In the genomic region with DNA sequence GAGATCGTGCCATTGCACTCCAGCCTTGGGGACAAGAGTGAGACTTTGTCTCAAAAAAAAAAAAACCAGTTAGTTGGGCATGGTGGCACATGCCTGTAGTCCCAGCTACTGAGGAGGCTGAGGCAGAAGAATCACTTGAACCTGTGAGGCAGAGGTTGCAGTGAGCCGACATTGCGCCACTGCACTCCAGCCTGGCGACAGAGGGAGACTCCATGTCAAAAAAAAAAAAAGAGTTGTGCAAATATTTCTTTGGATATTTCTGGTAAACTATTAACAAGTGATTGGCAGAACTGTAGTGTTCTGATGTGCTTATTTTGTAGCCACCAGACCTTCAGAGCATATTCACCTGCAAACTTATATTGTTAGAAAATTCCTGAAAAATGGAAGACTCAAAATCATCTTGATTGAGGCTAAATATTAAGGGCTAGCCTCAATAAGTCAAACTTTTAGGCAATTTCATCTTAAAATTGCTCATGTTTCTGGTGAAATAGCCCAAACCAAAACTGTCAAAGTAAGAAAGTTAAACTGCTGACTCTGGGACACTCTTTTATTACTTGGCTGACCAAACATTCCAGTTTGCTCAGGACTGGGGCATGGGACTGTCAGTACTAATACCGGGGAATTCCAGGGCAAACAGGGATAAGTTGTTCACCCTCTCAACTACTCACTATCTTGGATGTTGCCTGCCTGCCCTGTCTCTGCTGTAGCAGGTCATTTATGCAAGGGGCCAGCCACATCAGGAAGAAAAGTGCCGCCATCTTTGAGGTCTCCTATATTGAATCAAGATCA, we compare ENCODE assay signal across 19 cellular contexts. TPM values are rescaled to one million over a fixed set of nuclear protein-coding genes. Genes with fewer than 3 reads are reported as not detected.
DNase-seq lines count a peak whose midpoint lies in the region; ATAC-seq, FAIRE-seq and TF ChIP-seq lines count a peak whose summit lies in the region.
"Had no signal": no experiment of that assay in that cellular context is flagged by ENCODE, and none has a peak within 500 bp of the region (broad histone marks: within the 10 kb centered on the region; RNA-seq: fewer than 3 reads in every experiment).

No MANE protein-coding gene starts in this region.

- H3K27ac ChIP-seq in astrocyte (ENCODE audit: low read depth, low read length): no peak overlapping the region
- H3K27ac ChIP-seq in liver (ENCODE audit: low read depth in 1 of 2, low read length in 2 of 2): peak overlapping the region; percentile 91 to 96
- no peak overlapping the region for H3K27ac ChIP-seq in smooth muscle cell (ENCODE audit: low read depth)
- H3K27ac ChIP-seq: HL-60, testis had no signal

- H3K9me3 ChIP-seq in astrocyte (ENCODE audit: insufficient read depth, low read depth, low read length) (no peaks in the 10 kb centered on the region), liver (ENCODE audit: control insufficient read depth in 4 of 4, low read length in 3 of 4) (no peaks in the 10 kb centered on the region), smooth muscle cell (replicated peaks; ENCODE audit: low read depth) (no peaks in the 10 kb centered on the region)
- H3K9me3 ChIP-seq: testis had no signal

- H3K27me3 Mint-ChIP-seq in astrocyte (ENCODE audit: low read depth, unreplicated experiment): no peaks in the 10 kb centered on the region

- peak overlapping the region; percentile 34 for H3K4me3 Mint-ChIP-seq in astrocyte (ENCODE audit: unreplicated experiment)
- no peak overlapping the region for H3K4me3 Mint-ChIP-seq in stimulated activated effector memory CD8-positive, alpha-beta T cell treated with anti-CD3 and anti-CD28 coated beads, Interleukin-12 subunit alpha, Interleukin-12 subunit beta, amount 100 ng/mL, for 72 hours

- FAIRE-seq in astrocyte (lab: Jason Lieb, UNC): no peak
- FAIRE-seq in H54 (lab: Jason Lieb, UNC): no peak
- FAIRE-seq: endometrium, GM18507, keratinocyte had no signal

- TF ChIP-seq CTCF in astrocyte (IDR thresholded peaks at IDR 0.05; ENCODE audit: insufficient read depth, low read depth, low read length) (no peak), liver (IDR thresholded peaks at IDR 0.05; ENCODE audit: low read depth, low read length, missing input control) (no peak), smooth muscle cell (IDR thresholded peaks at IDR 0.05; ENCODE audit: borderline replicate concordance, insufficient read depth, poor library complexity, severe bottlenecking) (no peak)

- no peak overlapping the region for H3K9ac ChIP-seq in astrocyte (ENCODE audit: low read length)
- H3K9ac ChIP-seq in liver (ENCODE audit: low read depth in 1 of 2, low read length in 2 of 2): peak overlapping the region in 1 of 2 donors; percentile 78
- no peak overlapping the region for H3K9ac ChIP-seq in smooth muscle cell (ENCODE audit: low read depth)

- peaks cover 10% of the 10 kb centered on the region for H3K36me3 Mint-ChIP-seq in astrocyte (ENCODE audit: low read depth, unreplicated experiment)
- peaks cover 50% of the 10 kb centered on the region for H3K36me3 Mint-ChIP-seq in stimulated activated effector memory CD8-positive, alpha-beta T cell treated with anti-CD3 and anti-CD28 coated beads, Interleukin-12 subunit alpha, Interleukin-12 subunit beta, amount 100 ng/mL, for 72 hours

- H3K4me2 ChIP-seq in astrocyte (ENCODE audit: low read length): no peak overlapping the region
- peak overlapping the region; percentile 26 for H3K4me2 ChIP-seq in smooth muscle cell

- peak; percentile 65 for DNase-seq in HT-29 (ENCODE audit: low spot score)
- DNase-seq in astrocyte (ENCODE audit: low read depth): no peak
- no peak for DNase-seq in smooth muscle cell (lab: John Stamatoyannopoulos, UW; ENCODE audit: unreplicated experiment)
- no peak for DNase-seq in stimulated activated effector memory CD8-positive, alpha-beta T cell treated with anti-CD3 and anti-CD28 coated beads, Interleukin-12 subunit alpha, Interleukin-12 subunit beta, amount 100 ng/mL, for 72 hours (ENCODE audit: low spot score in 2 of 2)
- DNase-seq in RPMI8226: no peak
- DNase-seq in H54 (ENCODE audit: insufficient read length, low spot score): no peak
- DNase-seq: activated CD4-positive, alpha-beta T cell treated with anti-CD3 and anti-CD28 coated beads for 48 hours; activated effector memory CD4-positive, alpha-beta T cell treated with anti-CD3 and anti-CD28 coated beads, Interleukin-2, amount 50 U/mL, for 16 hours; aorta; EL; NCI-H1930; NCI-H446 treated with DMSO at 0.1 percent for 48 hours; stimulated activated CD4-positive, alpha-beta T cell treated with anti-CD3 and anti-CD28 coated beads, Interleukin-15, amount 100 ng/mL, for 24 hours; testis had no signal

- TF ChIP-seq POLR2A in H54 (IDR thresholded peaks at IDR 0.05; ENCODE audit: low read depth, low read length): no peak

- H3K79me2 ChIP-seq in astrocyte (ENCODE audit: insufficient read depth, low read length): peaks cover 5% of the 10 kb centered on the region
- no peaks in the 10 kb centered on the region for H3K79me2 ChIP-seq in smooth muscle cell (ENCODE audit: low read depth)

- WGBS in liver: 32% methylated on average over 6 of the region's 6 CpGs
- 90% methylated on average over 6 of the region's 6 CpGs for WGBS in smooth muscle cell (ENCODE audit: low lambda C conversion rate)

- peaks cover 8% of the 10 kb centered on the region for H3K36me3 ChIP-seq in astrocyte (ENCODE audit: insufficient read depth, low read length)
- H3K36me3 ChIP-seq in liver (ENCODE audit: control insufficient read depth in 4 of 4, insufficient read depth in 3 of 4, low read depth in 1 of 4, low read length in 3 of 4): peaks cover 0 to 22% (median 5%) of the 10 kb centered on the region in 4 donors
- no peaks in the 10 kb centered on the region for H3K36me3 ChIP-seq in smooth muscle cell (ENCODE audit: low read depth)

- H3K27ac Mint-ChIP-seq in astrocyte (ENCODE audit: unreplicated experiment): no peak overlapping the region
- H3K27ac Mint-ChIP-seq in stimulated activated effector memory CD8-positive, alpha-beta T cell treated with anti-CD3 and anti-CD28 coated beads, Interleukin-12 subunit alpha, Interleukin-12 subunit beta, amount 100 ng/mL, for 72 hours: no peak overlapping the region

- H4K20me1 ChIP-seq in astrocyte (ENCODE audit: insufficient read depth, low read length) (peaks cover 8% of the 10 kb centered on the region), smooth muscle cell (ENCODE audit: low read depth) (no peaks in the 10 kb centered on the region)

- ATAC-seq in stimulated activated effector memory CD8-positive, alpha-beta T cell treated with anti-CD3 and anti-CD28 coated beads, Interleukin-12 subunit alpha, Interleukin-12 subunit beta, amount 100 ng/mL, for 72 hours: no peak

- H2AFZ ChIP-seq in astrocyte (ENCODE audit: low read depth, low read length) (no peak overlapping the region), smooth muscle cell (ENCODE audit: low read depth) (no peak overlapping the region)

- peak; percentile 15 to 32 for TF ChIP-seq RAD21 in liver (IDR thresholded peaks at IDR 0.05)

- H3F3A ChIP-seq in smooth muscle cell (ENCODE audit: low read depth): no peaks in the 10 kb centered on the region

- H3K4me3 ChIP-seq in astrocyte (ENCODE audit: insufficient read depth, low read depth, low read length): no peak overlapping the region
- no peak overlapping the region for H3K4me3 ChIP-seq in liver (ENCODE audit: low read depth in 1 of 3, low read length in 3 of 3)
- H3K4me3 ChIP-seq in smooth muscle cell: no peak overlapping the region
- H3K4me3 ChIP-seq: testis had no signal

- H3K4me1 ChIP-seq in astrocyte (ENCODE audit: insufficient read depth, low read length): peaks cover 20% of the 10 kb centered on the region
- peaks cover 17 to 74% (median 41%) of the 10 kb centered on the region in 4 donors for H3K4me1 ChIP-seq in liver (ENCODE audit: control insufficient read depth in 4 of 4, insufficient read depth in 4 of 4, low read length in 3 of 4)
- no peaks in the 10 kb centered on the region for H3K4me1 ChIP-seq in smooth muscle cell (ENCODE audit: low read depth)
- H3K4me1 ChIP-seq: testis had no signal

- no peaks in the 10 kb centered on the region for H3K9me3 Mint-ChIP-seq in astrocyte (ENCODE audit: unreplicated experiment)
- H3K9me3 Mint-ChIP-seq in stimulated activated effector memory CD8-positive, alpha-beta T cell treated with anti-CD3 and anti-CD28 coated beads, Interleukin-12 subunit alpha, Interleukin-12 subunit beta, amount 100 ng/mL, for 72 hours: no peaks in the 10 kb centered on the region

- peaks cover 18% of the 10 kb centered on the region for H3K4me1 Mint-ChIP-seq in astrocyte (ENCODE audit: low read depth, unreplicated experiment)
- peaks cover 9% of the 10 kb centered on the region for H3K4me1 Mint-ChIP-seq in stimulated activated effector memory CD8-positive, alpha-beta T cell treated with anti-CD3 and anti-CD28 coated beads, Interleukin-12 subunit alpha, Interleukin-12 subunit beta, amount 100 ng/mL, for 72 hours

- H3K27me3 ChIP-seq in astrocyte (ENCODE audit: insufficient read depth, low read length) (no peaks in the 10 kb centered on the region), liver (ENCODE audit: control insufficient read depth in 4 of 4, insufficient read depth in 4 of 4, low read length in 3 of 4) (no peaks in the 10 kb centered on the region), smooth muscle cell (ENCODE audit: low read depth) (no peaks in the 10 kb centered on the region)
- H3K27me3 ChIP-seq: testis had no signal

TF ChIP-seq in liver, 16 proteins besides CTCF, POLR2A, EP300 and RAD21 (continues in another document):
- TF ChIP-seq HNF4A (conservative IDR thresholded peaks at IDR 0.05): peak; percentile 57 to 64
- TF ChIP-seq RXRA (IDR thresholded peaks at IDR 0.05): peak; percentile 71 to 85
- no peak for TF ChIP-seq GABPA (IDR thresholded peaks at IDR 0.05 in 1 of 2, conservative IDR thresholded peaks at IDR 0.05 in 1 of 2)
- TF ChIP-seq SP1 (IDR thresholded peaks at IDR 0.05): peak; percentile 87
- TF ChIP-seq JUND (IDR thresholded peaks at IDR 0.05): peak in 1 of 2 donors; percentile 65
- no peak for TF ChIP-seq EGR1 (IDR thresholded peaks at IDR 0.05; ENCODE audit: low read depth in 2 of 2)

RNA-seq across cellular contexts. Expression of a gene that starts 37.0 kb away (rescaled TPM):
- total RNA-seq in HT-29 (2014; rRNA removed; shearing (Covaris generic)): 156 and 181 TPM in 2 replicates
- 41.3 and 50.3 TPM in 2 replicates for total RNA-seq in astrocyte
- 100 to 1,000 TPM in 1 of 2 donors, 10 to 100 TPM in 1; 34.6 to 663 TPM for total RNA-seq in liver
- polyA plus RNA-seq in liver: 10 to 100 TPM; 58.8 to 71.5 TPM
- 19.0 and 23.9 TPM in 2 replicates for total RNA-seq in smooth muscle cell
- 9.4 and 12.8 TPM in 2 replicates for polyA plus RNA-seq in smooth muscle cell

Comparison
In these comparisons a context has a peak if more than half of its experiments do, and no peak if none do; other contexts are left out.
1. H3K27ac ChIP-seq: peak in liver (2 of 2); none in astrocyte (single experiment) and smooth muscle cell (single experiment).